Comparison of ENCODE assay signal across 24 cellular contexts in genomic region chr18:63508634-63509033, GRCh38. TPM values are rescaled to one million over a fixed set of nuclear protein-coding genes. Genes with fewer than 3 reads are reported as not detected.
"Had no signal": no experiment of that assay in that cellular context is flagged by ENCODE, and none has a peak within 500 bp of the region (broad histone marks: within the 10 kb centered on the region; RNA-seq: fewer than 3 reads in every experiment).

No MANE protein-coding gene starts in this region.

- H3K36me3 ChIP-seq: gastrocnemius medialis, heart left ventricle, pancreas, upper lobe of left lung had no signal

- H3K4me3 Mint-ChIP-seq: activated CD4-positive, alpha-beta memory T cell treated with anti-CD3 and anti-CD28 coated beads, Interleukin-2, amount 10 ng/mL, durations not matched to agents 7 days and 5 days; activated CD8-positive, alpha-beta memory T cell treated with anti-CD3 and anti-CD28 coated beads, Interleukin-2, amount 10 ng/mL, durations not matched to agents 7 days and 5 days; activated naive CD4-positive, alpha-beta T cell treated with anti-CD3 and anti-CD28 coated beads for 36 hours; activated T-helper 17 cell treated with anti-CD3 and anti-CD28 coated beads, Interleukin-2, amount 50 U/mL, for 72 hours; brain; memory B cell; naive thymus-derived CD8-positive, alpha-beta T cell; stimulated activated effector memory CD8-positive, alpha-beta T cell treated with anti-CD3 and anti-CD28 coated beads, Interleukin-12 subunit alpha, Interleukin-12 subunit beta, amount 100 ng/mL, for 72 hours had no signal

- H3K9me3 Mint-ChIP-seq: activated CD4-positive, alpha-beta memory T cell treated with anti-CD3 and anti-CD28 coated beads, Interleukin-2, amount 10 ng/mL, durations not matched to agents 7 days and 5 days; activated naive CD4-positive, alpha-beta T cell treated with anti-CD3 and anti-CD28 coated beads for 36 hours; activated T-helper 17 cell treated with anti-CD3 and anti-CD28 coated beads, Interleukin-2, amount 50 U/mL, for 72 hours; brain; memory B cell; naive thymus-derived CD8-positive, alpha-beta T cell; stimulated activated effector memory CD8-positive, alpha-beta T cell treated with anti-CD3 and anti-CD28 coated beads, Interleukin-12 subunit alpha, Interleukin-12 subunit beta, amount 100 ng/mL, for 72 hours had no signal

- H3K4me3 ChIP-seq: dorsolateral prefrontal cortex, gastrocnemius medialis, heart left ventricle, mucosa of descending colon, pancreas, testis, upper lobe of left lung had no signal

- H3K27ac ChIP-seq: dorsolateral prefrontal cortex, epithelial cell of prostate, gastrocnemius medialis, heart left ventricle, pancreas, testis, upper lobe of left lung had no signal

- H3K27ac Mint-ChIP-seq: activated CD4-positive, alpha-beta memory T cell treated with anti-CD3 and anti-CD28 coated beads, Interleukin-2, amount 10 ng/mL, durations not matched to agents 7 days and 5 days; activated CD8-positive, alpha-beta memory T cell treated with anti-CD3 and anti-CD28 coated beads, Interleukin-2, amount 10 ng/mL, durations not matched to agents 7 days and 5 days; activated naive CD4-positive, alpha-beta T cell treated with anti-CD3 and anti-CD28 coated beads for 36 hours; activated T-helper 17 cell treated with anti-CD3 and anti-CD28 coated beads, Interleukin-2, amount 50 U/mL, for 72 hours; brain; memory B cell; stimulated activated effector memory CD8-positive, alpha-beta T cell treated with anti-CD3 and anti-CD28 coated beads, Interleukin-12 subunit alpha, Interleukin-12 subunit beta, amount 100 ng/mL, for 72 hours had no signal

- H3K4me1 ChIP-seq: gastrocnemius medialis, heart left ventricle, pancreas, testis, upper lobe of left lung had no signal

- DNase-seq: activated CD4-positive, alpha-beta memory T cell treated with anti-CD3 and anti-CD28 coated beads, Interleukin-2, amount 10 ng/mL, durations not matched to agents 7 days and 5 days; activated CD4-positive, alpha-beta T cell treated with anti-CD3 and anti-CD28 coated beads for 48 hours; activated CD4-positive, CD25-positive, alpha-beta regulatory T cell; activated CD8-positive, alpha-beta memory T cell treated with anti-CD3 and anti-CD28 coated beads, Interleukin-2, amount 10 ng/mL, durations not matched to agents 7 days and 5 days; activated naive CD4-positive, alpha-beta T cell treated with anti-CD3 and anti-CD28 coated beads for 36 hours; activated T-cell treated with anti-CD3 and anti-CD28 coated beads, Interleukin-2, amount 50 U/mL, for 1 hour; caudate nucleus; dorsolateral prefrontal cortex; gastrocnemius medialis; heart left ventricle; kidney glomerular epithelial cell; left ventricle myocardium superior; mucosa of descending colon; naive thymus-derived CD8-positive, alpha-beta T cell; pancreas; stimulated activated CD4-positive, alpha-beta T cell treated with anti-CD3 and anti-CD28 coated beads, Interleukin-4, amount 100 ng/mL, for 24 hours; testis had no signal

- H3K4me1 Mint-ChIP-seq: activated CD4-positive, alpha-beta memory T cell treated with anti-CD3 and anti-CD28 coated beads, Interleukin-2, amount 10 ng/mL, durations not matched to agents 7 days and 5 days; activated CD8-positive, alpha-beta memory T cell treated with anti-CD3 and anti-CD28 coated beads, Interleukin-2, amount 10 ng/mL, durations not matched to agents 7 days and 5 days; activated T-helper 17 cell treated with anti-CD3 and anti-CD28 coated beads, Interleukin-2, amount 50 U/mL, for 72 hours; brain; stimulated activated effector memory CD8-positive, alpha-beta T cell treated with anti-CD3 and anti-CD28 coated beads, Interleukin-12 subunit alpha, Interleukin-12 subunit beta, amount 100 ng/mL, for 72 hours had no signal

- H3K9me3 ChIP-seq: gastrocnemius medialis, heart left ventricle, mucosa of descending colon, pancreas, testis, upper lobe of left lung had no signal

- H3K27me3 ChIP-seq: gastrocnemius medialis, pancreas, testis, upper lobe of left lung had no signal

- ATAC-seq: activated CD8-positive, alpha-beta memory T cell treated with anti-CD3 and anti-CD28 coated beads, Interleukin-2, amount 10 ng/mL, durations not matched to agents 7 days and 5 days; activated T-helper 17 cell treated with anti-CD3 and anti-CD28 coated beads, Interleukin-2, amount 50 U/mL, for 72 hours; gastrocnemius medialis; heart left ventricle; left ventricle myocardium superior; mucosa of descending colon; naive thymus-derived CD8-positive, alpha-beta T cell; pancreas; sciatic nerve; stimulated activated effector memory CD8-positive, alpha-beta T cell treated with anti-CD3 and anti-CD28 coated beads, Interleukin-12 subunit alpha, Interleukin-12 subunit beta, amount 100 ng/mL, for 72 hours had no signal

- H3K36me3 Mint-ChIP-seq: activated CD8-positive, alpha-beta memory T cell treated with anti-CD3 and anti-CD28 coated beads, Interleukin-2, amount 10 ng/mL, durations not matched to agents 7 days and 5 days; brain; memory B cell; naive thymus-derived CD8-positive, alpha-beta T cell; stimulated activated effector memory CD8-positive, alpha-beta T cell treated with anti-CD3 and anti-CD28 coated beads, Interleukin-12 subunit alpha, Interleukin-12 subunit beta, amount 100 ng/mL, for 72 hours had no signal

RNA-seq across cellular contexts. Expression of gene SERPINB5, which starts 31.9 kb away (rescaled TPM):
- total RNA-seq: activated CD4-positive, alpha-beta memory T cell treated with anti-CD3 and anti-CD28 coated beads, Interleukin-2, amount 10 ng/mL, durations not matched to agents 7 days and 5 days; activated CD8-positive, alpha-beta memory T cell treated with anti-CD3 and anti-CD28 coated beads, Interleukin-2, amount 10 ng/mL, durations not matched to agents 7 days and 5 days; activated naive CD4-positive, alpha-beta T cell treated with anti-CD3 and anti-CD28 coated beads for 36 hours; activated T-helper 17 cell treated with anti-CD3 and anti-CD28 coated beads, Interleukin-2, amount 50 U/mL, for 72 hours; dorsolateral prefrontal cortex; gastrocnemius medialis; heart left ventricle; left ventricle myocardium superior; naive thymus-derived CD8-positive, alpha-beta T cell; sciatic nerve had no signal
- polyA plus RNA-seq: heart left ventricle; naive thymus-derived CD8-positive, alpha-beta T cell; pancreas had no signal

RNA-seq across cellular contexts. Expression of gene SERPINB12, which starts 33.5 kb away (rescaled TPM):
- total RNA-seq: activated CD4-positive, alpha-beta memory T cell treated with anti-CD3 and anti-CD28 coated beads, Interleukin-2, amount 10 ng/mL, durations not matched to agents 7 days and 5 days; activated CD8-positive, alpha-beta memory T cell treated with anti-CD3 and anti-CD28 coated beads, Interleukin-2, amount 10 ng/mL, durations not matched to agents 7 days and 5 days; activated naive CD4-positive, alpha-beta T cell treated with anti-CD3 and anti-CD28 coated beads for 36 hours; activated T-helper 17 cell treated with anti-CD3 and anti-CD28 coated beads, Interleukin-2, amount 50 U/mL, for 72 hours; dorsolateral prefrontal cortex; gastrocnemius medialis; heart left ventricle; left ventricle myocardium superior; mucosa of descending colon; naive thymus-derived CD8-positive, alpha-beta T cell; pancreas; sciatic nerve; upper lobe of left lung had no signal
- polyA plus RNA-seq: heart left ventricle; naive thymus-derived CD8-positive, alpha-beta T cell; pancreas had no signal
